ENCODE assay signal across 9 cellular contexts in genomic region chr9:76818271-76818670, GRCh38. TPM values are rescaled to one million over a fixed set of nuclear protein-coding genes. Genes with fewer than 3 reads are reported as not detected.
DNase-seq lines count a peak whose midpoint lies in the region; ATAC-seq and TF ChIP-seq lines count a peak whose summit lies in the region.
"Had no signal": no experiment of that assay in that cellular context is flagged by ENCODE, and none has a peak within 500 bp of the region (broad histone marks: within the 10 kb centered on the region; RNA-seq: fewer than 3 reads in every experiment).

No MANE protein-coding gene starts in this region.

- no peaks in the 10 kb centered on the region for H3K36me3 ChIP-seq in transverse colon
- H3K36me3 ChIP-seq: BLaER1 had no signal

- H3K27me3 ChIP-seq in transverse colon = no peaks in the 10 kb centered on the region
- H3K27me3 ChIP-seq: BLaER1 had no signal

- intact Hi-C loops in transverse colon (cut with DNase I; ENCODE audit: low total_unique reads) = loop anchor here (5.0 kb wide), 1 partner anchor 84 kb away; no protein-coding TSS in a partner anchor

- peak overlapping the region; percentile 70 to 84 (median 73) for H3K27ac ChIP-seq in transverse colon
- H3K27ac ChIP-seq: BLaER1 had no signal

- H3K4me3 ChIP-seq in cardiac fibroblast (replicated peaks in 1 of 2; ENCODE audit: low read depth in 2 of 2, low read length in 2 of 2) (no peak overlapping the region), transverse colon (no peak overlapping the region)
- H3K4me3 ChIP-seq: BLaER1 had no signal

- H3K4me1 ChIP-seq in transverse colon = peaks cover 0 to 17% (median 3%) of the 10 kb centered on the region in 4 donors
- H3K4me1 ChIP-seq: BLaER1 had no signal

- ATAC-seq in GM21825 (IDR thresholded peaks at IDR 0.05; ENCODE audit: unreplicated experiment) (no peak), GM19463 (IDR thresholded peaks at IDR 0.05; ENCODE audit: unreplicated experiment) (no peak)

- TF ChIP-seq CTCF in cardiac fibroblast (IDR thresholded peaks at IDR 0.05; ENCODE audit: low read depth, low read length) = no peak
- no peak for TF ChIP-seq CTCF in transverse colon (IDR thresholded peaks at IDR 0.05)

- no peak for TF ChIP-seq POLR2A in transverse colon (IDR thresholded peaks at IDR 0.05)

- H3K9me3 ChIP-seq in transverse colon = no peaks in the 10 kb centered on the region
- H3K9me3 ChIP-seq: BLaER1 had no signal

- WGBS in transverse colon (ENCODE audit: low coverage in 1 of 2), 2 donors = 36 to 50% methylated on average over 3 to 4 of the region's 4 CpGs

- TF ChIP-seq EP300 in transverse colon (IDR thresholded peaks at IDR 0.05; ENCODE audit: low read depth) = peak; percentile 32

- in situ Hi-C loops in transverse colon (cut with MboI; ENCODE audit: low pct_ligation_motif_present in 1 of 4, low pct_unique_long_range_greater_than_20kb in 1 of 4, low sequenced_read_pairs in 3 of 4) = no loop called here

- DNase-seq in DMS153 (lab: John Stamatoyannopoulos, UW) (peak; percentile 68), DMS153 treated with DMSO at 0.1 percent for 48 hours (lab: John Stamatoyannopoulos, UW; ENCODE audit: unreplicated experiment) (no peak), cardiac fibroblast (ENCODE audit: low read depth in 2 of 2) (peak; percentile 97), left kidney (ENCODE audit: low read depth, low spot score) (peak; percentile 52), transverse colon (peak; percentile 69)
- DNase-seq in activated CD4-positive, alpha-beta T cell treated with anti-CD3 and anti-CD28 coated beads for 48 hours = no peak

RNA-seq across cellular contexts. Expression of gene PCA3, which starts 54.0 kb away (rescaled TPM):
- under 1 TPM in 1 of 4 donors, not detected in 3; 0.27 TPM for total RNA-seq in transverse colon

Comparison
In these comparisons a context has a peak if more than half of its experiments do, and no peak if none do; other contexts are left out.
1. DNase-seq: peak in DMS153 (single experiment), cardiac fibroblast (2 of 2), left kidney (single experiment) and transverse colon (single experiment); none in DMS153 treated with DMSO at 0.1 percent for 48 hours (single experiment) and activated CD4-positive, alpha-beta T cell treated with anti-CD3 and anti-CD28 coated beads for 48 hours (single experiment).